Comparison of ENCODE assay signal across 8 cellular contexts in the genomic region with DNA sequence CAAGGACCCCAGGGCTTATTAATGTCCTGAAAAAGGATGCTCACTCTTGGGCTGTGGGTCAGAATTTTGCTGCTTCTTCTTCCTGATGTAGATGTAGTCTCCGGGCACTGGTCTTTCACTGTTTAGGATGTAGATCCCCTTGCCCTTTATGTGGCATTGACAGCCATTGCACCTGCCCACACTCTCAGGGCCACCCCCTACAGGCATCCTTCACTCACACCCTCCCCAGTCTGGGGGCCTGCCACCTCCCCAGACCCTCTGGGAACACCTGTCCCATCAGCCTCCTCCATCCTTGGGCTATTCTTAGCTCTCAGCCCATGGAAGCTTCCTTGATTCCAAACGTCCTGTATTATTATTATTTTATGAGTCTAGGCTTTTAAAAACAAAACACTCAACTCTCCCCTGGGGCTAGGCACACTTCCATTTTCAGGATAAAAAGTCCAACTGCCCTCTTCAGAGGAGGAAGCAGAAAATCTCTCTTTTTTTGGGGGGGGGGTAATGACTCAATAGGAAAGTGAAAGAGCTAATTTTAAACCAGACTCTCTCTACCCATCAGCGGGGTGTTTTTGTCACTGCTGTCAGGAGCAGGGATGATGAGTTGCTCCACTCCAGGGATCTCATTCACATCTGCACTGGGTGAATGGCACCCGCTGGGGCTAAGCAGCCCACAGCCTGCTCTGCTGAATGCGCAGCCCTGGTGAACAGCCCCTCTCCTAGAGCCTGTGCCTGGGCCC. TPM values are rescaled to one million over a fixed set of nuclear protein-coding genes. Genes with fewer than 3 reads are reported as not detected.
DNase-seq lines count a peak whose midpoint lies in the region; ATAC-seq and TF ChIP-seq lines count a peak whose summit lies in the region.

No MANE protein-coding gene starts in this region.

- peak overlapping the region; percentile 11 for H3K27ac Mint-ChIP-seq in activated T-helper 17 cell treated with anti-CD3 and anti-CD28 coated beads, Interleukin-2, amount 50 U/mL, for 72 hours
- H3K27ac Mint-ChIP-seq in HFFc6: no peak overlapping the region

- H3K4me3 Mint-ChIP-seq in activated T-helper 17 cell treated with anti-CD3 and anti-CD28 coated beads, Interleukin-2, amount 50 U/mL, for 72 hours: no peak overlapping the region
- no peak overlapping the region for H3K4me3 Mint-ChIP-seq in HFFc6

- H3K4me1 Mint-ChIP-seq in activated T-helper 17 cell treated with anti-CD3 and anti-CD28 coated beads, Interleukin-2, amount 50 U/mL, for 72 hours: peaks cover 2% of the 10 kb centered on the region
- peaks cover 10% of the 10 kb centered on the region for H3K4me1 Mint-ChIP-seq in HFFc6 (ENCODE audit: low read depth)

- H3K4me3 ChIP-seq in GM12865 (ENCODE audit: low read depth, low read length): peak overlapping the region; percentile 22

- H3K27me3 Mint-ChIP-seq in activated T-helper 17 cell treated with anti-CD3 and anti-CD28 coated beads, Interleukin-2, amount 50 U/mL, for 72 hours: peaks cover 4% of the 10 kb centered on the region
- peaks cover 35% of the 10 kb centered on the region for H3K27me3 Mint-ChIP-seq in HFFc6 (ENCODE audit: insufficient read depth)

- ATAC-seq in GM19395 (IDR thresholded peaks at IDR 0.05; ENCODE audit: unreplicated experiment): peak; percentile 79
- peak; percentile 78 for ATAC-seq in HG03175 (IDR thresholded peaks at IDR 0.05; ENCODE audit: unreplicated experiment)
- ATAC-seq in activated T-helper 17 cell treated with anti-CD3 and anti-CD28 coated beads, Interleukin-2, amount 50 U/mL, for 72 hours (replicated peaks): peak; percentile 77

- no peaks in the 10 kb centered on the region for H3K36me3 Mint-ChIP-seq in activated T-helper 17 cell treated with anti-CD3 and anti-CD28 coated beads, Interleukin-2, amount 50 U/mL, for 72 hours (ENCODE audit: low read depth)
- no peaks in the 10 kb centered on the region for H3K36me3 Mint-ChIP-seq in HFFc6 (ENCODE audit: low read depth)

- TF ChIP-seq CTCF in GM12865 (IDR thresholded peaks at IDR 0.05; ENCODE audit: insufficient read depth, low read depth, low read length, missing control alignments) (no peak), HFFc6 (IDR thresholded peaks at IDR 0.05) (no peak)

- DNase-seq in GM12865 (ENCODE audit: low read depth) (peak; percentile 83), kidney glomerular epithelial cell (lab: John Stamatoyannopoulos, UW) (no peak), T1000 (lab: John Stamatoyannopoulos, UW) (no peak), HFFc6 (no peak)
- DNase-seq in activated effector memory CD4-positive, alpha-beta T cell treated with anti-CD3 and anti-CD28 coated beads, Interleukin-2, amount 50 U/mL, for 16 hours: no peak

- H3K9me3 Mint-ChIP-seq in activated T-helper 17 cell treated with anti-CD3 and anti-CD28 coated beads, Interleukin-2, amount 50 U/mL, for 72 hours: no peaks in the 10 kb centered on the region
- peaks cover 11% of the 10 kb centered on the region for H3K9me3 Mint-ChIP-seq in HFFc6

RNA-seq across cellular contexts. Expression of a gene that starts 11.5 kb away (rescaled TPM):
- total RNA-seq in activated T-helper 17 cell treated with anti-CD3 and anti-CD28 coated beads, Interleukin-2, amount 50 U/mL, for 72 hours: not detected
- not detected for total RNA-seq in HFFc6 (2021; fragmentation: NEBNext Ultra II Directional; extraction: Animal tissue kit (Norgen Biotek cat#: 25700))

RNA-seq across cellular contexts. Expression of a gene that starts 28.5 kb away (rescaled TPM):
- not detected for total RNA-seq in activated T-helper 17 cell treated with anti-CD3 and anti-CD28 coated beads, Interleukin-2, amount 50 U/mL, for 72 hours
- total RNA-seq in HFFc6 (2021; fragmentation: NEBNext Ultra II Directional; extraction: Animal tissue kit (Norgen Biotek cat#: 25700)): not detected
